In genomic region chr15:75641603-75642002, GRCh38 we compare ENCODE assay signal across 1 cellular context.
TF ChIP-seq lines count a peak whose summit lies in the region.

No MANE protein-coding gene starts in this region.

TF ChIP-seq in HepG2, 621 proteins besides CTCF, POLR2A, EP300 and RAD21 (continued from another document and continues in another):
- TF ChIP-seq ZNF768 (CRISPR knock-in tag; IDR thresholded peaks at IDR 0.05) = no peak
- no peak for TF ChIP-seq HNRNPUL1 (IDR thresholded peaks at IDR 0.05; ENCODE audit: low read depth, low read length)
- no peak for TF ChIP-seq ZFP36 (IDR thresholded peaks at IDR 0.05; ENCODE audit: borderline replicate concordance, low read depth, low read length, partially characterized antibody)
- no peak for TF ChIP-seq SKI (IDR thresholded peaks at IDR 0.05; ENCODE audit: partially characterized antibody)
- no peak for TF ChIP-seq HNF4G (IDR thresholded peaks at IDR 0.05; ENCODE audit: borderline replicate concordance, low read depth, low read length)
- TF ChIP-seq HNF4G (CRISPR knock-in tag; IDR thresholded peaks at IDR 0.05; ENCODE audit: borderline replicate concordance, low read depth) = no peak
- TF ChIP-seq, protein P1, sequence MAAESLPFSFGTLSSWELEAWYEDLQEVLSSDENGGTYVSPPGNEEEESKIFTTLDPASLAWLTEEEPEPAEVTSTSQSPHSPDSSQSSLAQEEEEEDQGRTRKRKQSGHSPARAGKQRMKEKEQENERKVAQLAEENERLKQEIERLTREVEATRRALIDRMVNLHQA (CRISPR knock-in tag; IDR thresholded peaks at IDR 0.05) = no peak
- TF ChIP-seq AHDC1 (CRISPR knock-in tag; IDR thresholded peaks at IDR 0.05; ENCODE audit: borderline replicate concordance) = no peak
- TF ChIP-seq ZNF101 (CRISPR knock-in tag; IDR thresholded peaks at IDR 0.05; ENCODE audit: borderline replicate concordance, low read depth) = no peak
- TF ChIP-seq ZNF709 (CRISPR knock-in tag; IDR thresholded peaks at IDR 0.05) = no peak
- TF ChIP-seq POLR2AphosphoS2 (IDR thresholded peaks at IDR 0.05; ENCODE audit: low read depth, low read length) = no peak
- TF ChIP-seq, protein P2, sequence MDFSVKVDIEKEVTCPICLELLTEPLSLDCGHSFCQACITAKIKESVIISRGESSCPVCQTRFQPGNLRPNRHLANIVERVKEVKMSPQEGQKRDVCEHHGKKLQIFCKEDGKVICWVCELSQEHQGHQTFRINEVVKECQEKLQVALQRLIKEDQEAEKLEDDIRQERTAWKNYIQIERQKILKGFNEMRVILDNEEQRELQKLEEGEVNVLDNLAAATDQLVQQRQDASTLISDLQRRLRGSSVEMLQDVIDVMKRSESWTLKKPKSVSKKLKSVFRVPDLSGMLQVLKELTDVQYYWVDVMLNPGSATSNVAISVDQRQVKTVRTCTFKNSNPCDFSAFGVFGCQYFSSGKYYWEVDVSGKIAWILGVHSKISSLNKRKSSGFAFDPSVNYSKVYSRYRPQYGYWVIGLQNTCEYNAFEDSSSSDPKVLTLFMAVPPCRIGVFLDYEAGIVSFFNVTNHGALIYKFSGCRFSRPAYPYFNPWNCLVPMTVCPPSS (IDR thresholded peaks at IDR 0.05) = no peak
- TF ChIP-seq HES4 (CRISPR knock-in tag; IDR thresholded peaks at IDR 0.05; ENCODE audit: borderline replicate concordance) = no peak
- no peak; the same call in 1 of the 2 replicates for TF ChIP-seq ZNF605 (CRISPR knock-in tag; IDR thresholded peaks at IDR 0.05)
- no peak for TF ChIP-seq ZNF652 (CRISPR knock-in tag; IDR thresholded peaks at IDR 0.05; ENCODE audit: borderline replicate concordance, low read depth)
- no peak for TF ChIP-seq RARG (CRISPR knock-in tag; IDR thresholded peaks at IDR 0.05; ENCODE audit: low read depth)
- TF ChIP-seq REL (CRISPR knock-in tag; conservative IDR thresholded peaks at IDR 0.05) = no peak
- TF ChIP-seq RXRB (CRISPR knock-in tag; IDR thresholded peaks at IDR 0.05; ENCODE audit: borderline replicate concordance) = 0 out of 2 replicates have a peak, but pooled peaks have one; percentile 37
- TF ChIP-seq, protein P3, sequence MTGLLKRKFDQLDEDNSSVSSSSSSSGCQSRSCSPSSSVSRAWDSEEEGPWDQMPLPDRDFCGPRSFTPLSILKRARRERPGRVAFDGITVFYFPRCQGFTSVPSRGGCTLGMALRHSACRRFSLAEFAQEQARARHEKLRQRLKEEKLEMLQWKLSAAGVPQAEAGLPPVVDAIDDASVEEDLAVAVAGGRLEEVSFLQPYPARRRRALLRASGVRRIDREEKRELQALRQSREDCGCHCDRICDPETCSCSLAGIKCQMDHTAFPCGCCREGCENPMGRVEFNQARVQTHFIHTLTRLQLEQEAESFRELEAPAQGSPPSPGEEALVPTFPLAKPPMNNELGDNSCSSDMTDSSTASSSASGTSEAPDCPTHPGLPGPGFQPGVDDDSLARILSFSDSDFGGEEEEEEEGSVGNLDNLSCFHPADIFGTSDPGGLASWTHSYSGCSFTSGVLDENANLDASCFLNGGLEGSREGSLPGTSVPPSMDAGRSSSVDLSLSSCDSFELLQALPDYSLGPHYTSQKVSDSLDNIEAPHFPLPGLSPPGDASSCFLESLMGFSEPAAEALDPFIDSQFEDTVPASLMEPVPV (CRISPR knock-in tag; IDR thresholded peaks at IDR 0.05) = no peak
- TF ChIP-seq BHLHE40 (IDR thresholded peaks at IDR 0.05; ENCODE audit: low read length) = no peak
- no peak for TF ChIP-seq NR2F2 (IDR thresholded peaks at IDR 0.05; ENCODE audit: borderline replicate concordance, low read depth)
- TF ChIP-seq, protein P4, sequence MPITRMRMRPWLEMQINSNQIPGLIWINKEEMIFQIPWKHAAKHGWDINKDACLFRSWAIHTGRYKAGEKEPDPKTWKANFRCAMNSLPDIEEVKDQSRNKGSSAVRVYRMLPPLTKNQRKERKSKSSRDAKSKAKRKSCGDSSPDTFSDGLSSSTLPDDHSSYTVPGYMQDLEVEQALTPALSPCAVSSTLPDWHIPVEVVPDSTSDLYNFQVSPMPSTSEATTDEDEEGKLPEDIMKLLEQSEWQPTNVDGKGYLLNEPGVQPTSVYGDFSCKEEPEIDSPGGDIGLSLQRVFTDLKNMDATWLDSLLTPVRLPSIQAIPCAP (CRISPR knock-in tag; IDR thresholded peaks at IDR 0.05; ENCODE audit: low read depth) = no peak
- TF ChIP-seq, protein P5, sequence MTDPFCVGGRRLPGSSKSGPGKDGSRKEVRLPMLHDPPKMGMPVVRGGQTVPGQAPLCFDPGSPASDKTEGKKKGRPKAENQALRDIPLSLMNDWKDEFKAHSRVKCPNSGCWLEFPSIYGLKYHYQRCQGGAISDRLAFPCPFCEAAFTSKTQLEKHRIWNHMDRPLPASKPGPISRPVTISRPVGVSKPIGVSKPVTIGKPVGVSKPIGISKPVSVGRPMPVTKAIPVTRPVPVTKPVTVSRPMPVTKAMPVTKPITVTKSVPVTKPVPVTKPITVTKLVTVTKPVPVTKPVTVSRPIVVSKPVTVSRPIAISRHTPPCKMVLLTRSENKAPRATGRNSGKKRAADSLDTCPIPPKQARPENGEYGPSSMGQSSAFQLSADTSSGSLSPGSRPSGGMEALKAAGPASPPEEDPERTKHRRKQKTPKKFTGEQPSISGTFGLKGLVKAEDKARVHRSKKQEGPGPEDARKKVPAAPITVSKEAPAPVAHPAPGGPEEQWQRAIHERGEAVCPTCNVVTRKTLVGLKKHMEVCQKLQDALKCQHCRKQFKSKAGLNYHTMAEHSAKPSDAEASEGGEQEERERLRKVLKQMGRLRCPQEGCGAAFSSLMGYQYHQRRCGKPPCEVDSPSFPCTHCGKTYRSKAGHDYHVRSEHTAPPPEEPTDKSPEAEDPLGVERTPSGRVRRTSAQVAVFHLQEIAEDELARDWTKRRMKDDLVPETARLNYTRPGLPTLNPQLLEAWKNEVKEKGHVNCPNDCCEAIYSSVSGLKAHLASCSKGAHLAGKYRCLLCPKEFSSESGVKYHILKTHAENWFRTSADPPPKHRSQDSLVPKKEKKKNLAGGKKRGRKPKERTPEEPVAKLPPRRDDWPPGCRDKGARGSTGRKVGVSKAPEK (CRISPR knock-in tag; IDR thresholded peaks at IDR 0.05; ENCODE audit: borderline replicate concordance) = no peak
- no peak for TF ChIP-seq ZNF280D (CRISPR knock-in tag; IDR thresholded peaks at IDR 0.05)
- TF ChIP-seq ZNF253 (CRISPR knock-in tag; IDR thresholded peaks at IDR 0.05; ENCODE audit: borderline replicate concordance) = no peak
- TF ChIP-seq ZNF512 (CRISPR knock-in tag; IDR thresholded peaks at IDR 0.05) = no peak
- peak; percentile 86; the same call in 1 of the 2 replicates for TF ChIP-seq ETV5 (CRISPR knock-in tag; IDR thresholded peaks at IDR 0.05; ENCODE audit: borderline replicate concordance)
- 0 out of 2 replicates have a peak, but pooled peaks have one; percentile 20 for TF ChIP-seq PITX1 (CRISPR knock-in tag; IDR thresholded peaks at IDR 0.05)
- TF ChIP-seq KLF16 (CRISPR knock-in tag; IDR thresholded peaks at IDR 0.05) = no peak
- no peak for TF ChIP-seq KLF9 (CRISPR knock-in tag; IDR thresholded peaks at IDR 0.05; ENCODE audit: low read depth)
- TF ChIP-seq, protein P6, sequence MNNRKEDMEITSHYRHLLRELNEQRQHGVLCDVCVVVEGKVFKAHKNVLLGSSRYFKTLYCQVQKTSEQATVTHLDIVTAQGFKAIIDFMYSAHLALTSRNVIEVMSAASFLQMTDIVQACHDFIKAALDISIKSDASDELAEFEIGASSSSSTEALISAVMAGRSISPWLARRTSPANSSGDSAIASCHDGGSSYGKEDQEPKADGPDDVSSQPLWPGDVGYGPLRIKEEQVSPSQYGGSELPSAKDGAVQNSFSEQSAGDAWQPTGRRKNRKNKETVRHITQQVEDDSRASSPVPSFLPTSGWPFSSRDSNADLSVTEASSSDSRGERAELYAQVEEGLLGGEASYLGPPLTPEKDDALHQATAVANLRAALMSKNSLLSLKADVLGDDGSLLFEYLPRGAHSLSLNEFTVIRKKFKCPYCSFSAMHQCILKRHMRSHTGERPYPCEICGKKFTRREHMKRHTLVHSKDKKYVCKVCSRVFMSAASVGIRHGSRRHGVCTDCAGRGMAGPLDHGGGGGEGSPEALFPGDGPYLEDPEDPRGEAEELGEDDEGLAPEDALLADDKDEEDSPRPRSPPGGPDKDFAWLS (CRISPR knock-in tag; IDR thresholded peaks at IDR 0.05; ENCODE audit: borderline replicate concordance) = no peak
- TF ChIP-seq ZNF782 (CRISPR knock-in tag; IDR thresholded peaks at IDR 0.05; ENCODE audit: borderline replicate concordance) = no peak
- no peak for TF ChIP-seq HMG20B (CRISPR knock-in tag; conservative IDR thresholded peaks at IDR 0.05)
- TF ChIP-seq ZNF83 (CRISPR knock-in tag; IDR thresholded peaks at IDR 0.05; ENCODE audit: borderline replicate concordance) = no peak
- TF ChIP-seq, protein P7, sequence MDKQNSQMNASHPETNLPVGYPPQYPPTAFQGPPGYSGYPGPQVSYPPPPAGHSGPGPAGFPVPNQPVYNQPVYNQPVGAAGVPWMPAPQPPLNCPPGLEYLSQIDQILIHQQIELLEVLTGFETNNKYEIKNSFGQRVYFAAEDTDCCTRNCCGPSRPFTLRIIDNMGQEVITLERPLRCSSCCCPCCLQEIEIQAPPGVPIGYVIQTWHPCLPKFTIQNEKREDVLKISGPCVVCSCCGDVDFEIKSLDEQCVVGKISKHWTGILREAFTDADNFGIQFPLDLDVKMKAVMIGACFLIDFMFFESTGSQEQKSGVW (CRISPR knock-in tag; IDR thresholded peaks at IDR 0.05; ENCODE audit: borderline replicate concordance) = no peak
- TF ChIP-seq, protein P8, sequence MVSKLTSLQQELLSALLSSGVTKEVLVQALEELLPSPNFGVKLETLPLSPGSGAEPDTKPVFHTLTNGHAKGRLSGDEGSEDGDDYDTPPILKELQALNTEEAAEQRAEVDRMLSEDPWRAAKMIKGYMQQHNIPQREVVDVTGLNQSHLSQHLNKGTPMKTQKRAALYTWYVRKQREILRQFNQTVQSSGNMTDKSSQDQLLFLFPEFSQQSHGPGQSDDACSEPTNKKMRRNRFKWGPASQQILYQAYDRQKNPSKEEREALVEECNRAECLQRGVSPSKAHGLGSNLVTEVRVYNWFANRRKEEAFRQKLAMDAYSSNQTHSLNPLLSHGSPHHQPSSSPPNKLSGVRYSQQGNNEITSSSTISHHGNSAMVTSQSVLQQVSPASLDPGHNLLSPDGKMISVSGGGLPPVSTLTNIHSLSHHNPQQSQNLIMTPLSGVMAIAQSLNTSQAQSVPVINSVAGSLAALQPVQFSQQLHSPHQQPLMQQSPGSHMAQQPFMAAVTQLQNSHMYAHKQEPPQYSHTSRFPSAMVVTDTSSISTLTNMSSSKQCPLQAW (CRISPR knock-in tag; IDR thresholded peaks at IDR 0.05) = no peak
- no peak for TF ChIP-seq ZNF354B (CRISPR knock-in tag; IDR thresholded peaks at IDR 0.05)
